Comparison of ENCODE assay signal across 8 cellular contexts in genomic region chr6:30130887-30131862, GRCh38. TPM values are rescaled to one million over a fixed set of nuclear protein-coding genes. Genes with fewer than 3 reads are reported as not detected.
DNase-seq lines count a peak whose midpoint lies in the region; ATAC-seq, FAIRE-seq and TF ChIP-seq lines count a peak whose summit lies in the region.

No MANE protein-coding gene starts in this region.

- no peaks in the 10 kb centered on the region for H3K9me1 ChIP-seq in endothelial cell of umbilical vein (replicated peaks; ENCODE audit: control insufficient read depth, extremely low read depth, insufficient read depth, low read length)

- H3K79me2 ChIP-seq in OCI-LY1 (ENCODE audit: insufficient read depth, low read length) (no peaks in the 10 kb centered on the region), endothelial cell of umbilical vein (ENCODE audit: control insufficient read depth, insufficient read depth, low read length) (no peaks in the 10 kb centered on the region)

- H3F3A ChIP-seq in OCI-LY1 (ENCODE audit: insufficient read depth, low read length) = no peaks in the 10 kb centered on the region

- H3K9me2 ChIP-seq in OCI-LY1 (ENCODE audit: low read depth, low read length) = no peaks in the 10 kb centered on the region

- TF ChIP-seq CTCF in GM12872 (IDR thresholded peaks at IDR 0.05; ENCODE audit: insufficient read depth, low read depth, low read length) (peak; percentile 98), OCI-LY1 (IDR thresholded peaks at IDR 0.05; ENCODE audit: low read length) (peak; percentile 100), endothelial cell of umbilical vein (IDR thresholded peaks at IDR 0.05; ENCODE audit: extremely low read depth in 1 of 2, insufficient read depth in 1 of 2, low read depth in 1 of 2, low read length in 2 of 2) (peak; percentile 95), mucosa of descending colon (IDR thresholded peaks at IDR 0.05) (peak; percentile 92)

- H4K20me1 ChIP-seq in OCI-LY1 (ENCODE audit: insufficient read depth, low read length) (no peaks in the 10 kb centered on the region), endothelial cell of umbilical vein (replicated peaks; ENCODE audit: control insufficient read depth, extremely low read depth, insufficient read depth, low read length) (no peaks in the 10 kb centered on the region)

- no peak overlapping the region for H3K4me3 ChIP-seq in OCI-LY1 (ENCODE audit: low read depth, low read length, poor library complexity, severe bottlenecking)
- no peak overlapping the region for H3K4me3 ChIP-seq in endothelial cell of umbilical vein (replicated peaks in 1 of 3; ENCODE audit: insufficient read depth in 1 of 3, low read depth in 1 of 3, low read length in 3 of 3)
- no peak overlapping the region for H3K4me3 ChIP-seq in mucosa of descending colon

- H3K4me1 ChIP-seq in OCI-LY1 (ENCODE audit: insufficient read depth, low read length, severe bottlenecking) = peaks cover 4% of the 10 kb centered on the region
- no peaks in the 10 kb centered on the region for H3K4me1 ChIP-seq in endothelial cell of umbilical vein (ENCODE audit: control insufficient read depth, extremely low read depth, insufficient read depth, low read length)
- peaks cover 17% of the 10 kb centered on the region for H3K4me1 ChIP-seq in mucosa of descending colon (ENCODE audit: low read depth)

- H3K9me3 ChIP-seq in OCI-LY1 (ENCODE audit: low read length) (no peaks in the 10 kb centered on the region), endothelial cell of umbilical vein (replicated peaks; ENCODE audit: control insufficient read depth, insufficient read depth, low read length) (no peaks in the 10 kb centered on the region), mucosa of descending colon (no peaks in the 10 kb centered on the region)

- ATAC-seq in mucosa of descending colon (peak; percentile 86), GM21825 (IDR thresholded peaks at IDR 0.05; ENCODE audit: unreplicated experiment) (no peak)

- dilution Hi-C loops in endothelial cell of umbilical vein (cut with MboI; ENCODE audit: extremely low pct_ligation_motif_present, low sequenced_read_pairs) = no loop called here

- peak; percentile 49 for DNase-seq in HS-5 (ENCODE audit: low read depth)
- peak; percentile 44 for DNase-seq in activated CD8-positive, alpha-beta memory T cell treated with anti-CD3 and anti-CD28 coated beads, Interleukin-2, amount 50 U/mL, for 1 hour (ENCODE audit: extremely low read depth)
- DNase-seq in endothelial cell of umbilical vein (ENCODE audit: low read depth, low spot score) = peak; percentile 57
- DNase-seq in mucosa of descending colon = peak in 1 of 3 donors; percentile 81
- DNase-seq in stimulated activated CD8-positive, alpha-beta memory T cell treated with anti-CD3 and anti-CD28 coated beads, Interleukin-4, amount 100 ng/mL, for 24 hours (ENCODE audit: low read depth) = peak; percentile 39

- POLR2A ChIA-PET in endothelial cell of umbilical vein (lab: Charles Lee) = no interaction called here

- H3K27me3 ChIP-seq in OCI-LY1 (ENCODE audit: insufficient read depth, low read length) = peaks cover 5% of the 10 kb centered on the region; the same call in 1 of the 2 replicates
- peaks cover 49 to 74% of the 10 kb centered on the region in 2 experiments for H3K27me3 ChIP-seq in endothelial cell of umbilical vein (ENCODE audit: control insufficient read depth in 2 of 2, insufficient read depth in 2 of 2, low read length in 2 of 2)

- BruUV-seq in endothelial cell of umbilical vein (replicated peaks; lab: Mats Ljungman, UMichigan) = no TSS peak

- H3K36me3 ChIP-seq in OCI-LY1 (ENCODE audit: insufficient read depth, low read length) (no peaks in the 10 kb centered on the region), endothelial cell of umbilical vein (ENCODE audit: control insufficient read depth in 2 of 2, extremely low read depth in 1 of 2, insufficient read depth in 2 of 2, low read length in 2 of 2) (no peaks in the 10 kb centered on the region), mucosa of descending colon (ENCODE audit: low read depth) (no peaks in the 10 kb centered on the region)

- FAIRE-seq in endothelial cell of umbilical vein (lab: Jason Lieb, UNC) = peak; percentile 95

- no peak overlapping the region for H2AFZ ChIP-seq in OCI-LY1 (ENCODE audit: low read length)
- H2AFZ ChIP-seq in endothelial cell of umbilical vein (ENCODE audit: low read depth, low read length) = no peak overlapping the region

- no peak for TF ChIP-seq POLR2A in endothelial cell of umbilical vein (IDR thresholded peaks at IDR 0.05; ENCODE audit: low read depth, low read length)

- H3K4me2 ChIP-seq in OCI-LY1 (ENCODE audit: low read length) (no peak overlapping the region), endothelial cell of umbilical vein (ENCODE audit: insufficient read depth, low read length) (no peak overlapping the region)

- H3K27ac ChIP-seq in OCI-LY1 (ENCODE audit: low read depth, low read length, poor library complexity, severe bottlenecking) = no peak overlapping the region
- no peak overlapping the region for H3K27ac ChIP-seq in endothelial cell of umbilical vein (ENCODE audit: insufficient read depth, low read depth, low read length)

- no peak overlapping the region for H3K9ac ChIP-seq in OCI-LY1 (ENCODE audit: low read length)
- no peak overlapping the region for H3K9ac ChIP-seq in endothelial cell of umbilical vein (replicated peaks; ENCODE audit: extremely low read depth, insufficient read depth, low read length)

- intact Hi-C loops in endothelial cell of umbilical vein (cut with micrococcal nuclease) = loop anchor here (1.0 to 10.0 kb wide), 3 partner anchors 28 to 283 kb away; no protein-coding TSS in a partner anchor
- intact Hi-C loops in mucosa of descending colon (cut with DNase I, micrococcal nuclease) = loop anchor here in 1 of 2 donors (10.0 kb wide), 1 partner anchor 286 kb away; no protein-coding TSS in a partner anchor

- CTCF ChIA-PET in endothelial cell of umbilical vein (lab: Charles Lee) = interaction anchor here (0.6 to 12.2 kb wide), 44 partner anchors 8 to 477 kb away, joined by 3 to 311 read pairs (median 4); partner anchors contain the start of gene POLR1H

TF ChIP-seq in endothelial cell of umbilical vein, 7 proteins besides CTCF, POLR2A, EP300 and RAD21 (continues in another document):
- no peak for TF ChIP-seq MYC (IDR thresholded peaks at IDR 0.05; ENCODE audit: low read depth, low read length)
- no peak for TF ChIP-seq POLR2AphosphoS5 (IDR thresholded peaks at IDR 0.05; ENCODE audit: insufficient read depth, low read depth, low read length)
- TF ChIP-seq FOS (IDR thresholded peaks at IDR 0.05; ENCODE audit: borderline replicate concordance, insufficient read depth, low read length) = no peak

RNA-seq across cellular contexts. Expression of gene TRIM40, which starts 4.8 kb away (rescaled TPM):
- total RNA-seq in endothelial cell of umbilical vein (not detected in 2 replicates), mucosa of descending colon (10 to 100 TPM; 19.8 to 37.3 (median 33.4) TPM)
- not detected in 2 replicates for polyA plus RNA-seq in endothelial cell of umbilical vein
- not detected in 2 replicates for polyA plus RNA-seq in endothelial cell of umbilical vein (2011; cell fraction: cytosol; rRNA removed)
- not detected in 2 replicates for polyA plus RNA-seq in endothelial cell of umbilical vein (2011; cell fraction: nucleus; rRNA removed)
- not detected in 2 replicates for polyA plus RNA-seq in endothelial cell of umbilical vein (2012)
- polyA minus RNA-seq in endothelial cell of umbilical vein = not detected in 2 replicates
- not detected for polyA minus RNA-seq in endothelial cell of umbilical vein (2011; cell fraction: cytosol; rRNA and poly(A)+ RNA removed)
- not detected in 2 replicates for polyA minus RNA-seq in endothelial cell of umbilical vein (2011; cell fraction: nucleus; rRNA and poly(A)+ RNA removed)

RNA-seq across cellular contexts. Expression of gene TRIM31, which starts 18.3 kb away (rescaled TPM):
- total RNA-seq in endothelial cell of umbilical vein (not detected in 2 replicates), mucosa of descending colon (100 to 1,000 TPM; 121 to 202 (median 182) TPM)
- not detected in 2 replicates for polyA plus RNA-seq in endothelial cell of umbilical vein
- polyA plus RNA-seq in endothelial cell of umbilical vein (2011; cell fraction: cytosol; rRNA removed) = not detected in 2 replicates
- not detected in 2 replicates for polyA plus RNA-seq in endothelial cell of umbilical vein (2011; cell fraction: nucleus; rRNA removed)
- not detected in 2 replicates for polyA plus RNA-seq in endothelial cell of umbilical vein (2012)
- not detected in 2 replicates for polyA minus RNA-seq in endothelial cell of umbilical vein
- not detected for polyA minus RNA-seq in endothelial cell of umbilical vein (2011; cell fraction: cytosol; rRNA and poly(A)+ RNA removed)
- polyA minus RNA-seq in endothelial cell of umbilical vein (2011; cell fraction: nucleus; rRNA and poly(A)+ RNA removed) = not detected in 2 replicates

RNA-seq across cellular contexts. Expression of gene TRIM10, which starts 29.8 kb away (rescaled TPM):
- total RNA-seq in endothelial cell of umbilical vein (not detected in 2 replicates), mucosa of descending colon (1 to 10 TPM; 3.9 to 7.8 (median 5.3) TPM)
- polyA plus RNA-seq in endothelial cell of umbilical vein = not detected in 2 replicates
- not detected in 2 replicates for polyA plus RNA-seq in endothelial cell of umbilical vein (2011; cell fraction: cytosol; rRNA removed)
- not detected in 2 replicates for polyA plus RNA-seq in endothelial cell of umbilical vein (2011; cell fraction: nucleus; rRNA removed)
- not detected in 2 replicates for polyA plus RNA-seq in endothelial cell of umbilical vein (2012)
- polyA minus RNA-seq in endothelial cell of umbilical vein = not detected in 2 replicates
- polyA minus RNA-seq in endothelial cell of umbilical vein (2011; cell fraction: cytosol; rRNA and poly(A)+ RNA removed) = not detected
- polyA minus RNA-seq in endothelial cell of umbilical vein (2011; cell fraction: nucleus; rRNA and poly(A)+ RNA removed) = not detected in 2 replicates

RNA-seq across cellular contexts. Expression of gene TRIM15, which starts 32.2 kb away (rescaled TPM):
- total RNA-seq in endothelial cell of umbilical vein (not detected in 2 replicates), mucosa of descending colon (10 to 100 TPM; 37.2 to 73.2 (median 51.4) TPM)
- not detected in 2 replicates for polyA plus RNA-seq in endothelial cell of umbilical vein
- polyA plus RNA-seq in endothelial cell of umbilical vein (2011; cell fraction: cytosol; rRNA removed) = not detected in 2 replicates
- polyA plus RNA-seq in endothelial cell of umbilical vein (2011; cell fraction: nucleus; rRNA removed) = not detected in 2 replicates
- not detected in 2 replicates for polyA plus RNA-seq in endothelial cell of umbilical vein (2012)
- polyA minus RNA-seq in endothelial cell of umbilical vein = not detected in 2 replicates
- not detected for polyA minus RNA-seq in endothelial cell of umbilical vein (2011; cell fraction: cytosol; rRNA and poly(A)+ RNA removed)
- polyA minus RNA-seq in endothelial cell of umbilical vein (2011; cell fraction: nucleus; rRNA and poly(A)+ RNA removed) = not detected in 2 replicates

RNA-seq across cellular contexts. Expression of gene RNF39, which starts 55.6 kb away (rescaled TPM):
- not detected in 2 replicates for total RNA-seq in endothelial cell of umbilical vein
- polyA plus RNA-seq in endothelial cell of umbilical vein = not detected in 2 replicates
- polyA plus RNA-seq in endothelial cell of umbilical vein (2011; cell fraction: cytosol; rRNA removed) = not detected in 2 replicates
- not detected in 2 replicates for polyA plus RNA-seq in endothelial cell of umbilical vein (2011; cell fraction: nucleus; rRNA removed)
- polyA plus RNA-seq in endothelial cell of umbilical vein (2012) = 0.36 and 0.48 TPM in 2 replicates
- not detected in 2 replicates for polyA minus RNA-seq in endothelial cell of umbilical vein
- polyA minus RNA-seq in endothelial cell of umbilical vein (2011; cell fraction: cytosol; rRNA and poly(A)+ RNA removed) = not detected
- not detected in 2 replicates for polyA minus RNA-seq in endothelial cell of umbilical vein (2011; cell fraction: nucleus; rRNA and poly(A)+ RNA removed)
- total RNA-seq in mucosa of descending colon = 1 to 10 TPM in 1 of 3 donors, under 1 TPM in 1, not detected in 1; 0.87 to 2.5 TPM

Comparison
In these comparisons a context has a peak if more than half of its experiments do, and no peak if none do; other contexts are left out.
1. RNA of gene TRIM40, which starts 4.8 kb away (total RNA-seq): 19.8 to 37.3 TPM in mucosa of descending colon; not detected in endothelial cell of umbilical vein; every median in the first group is over 10 times any median in the second.
2. RNA of gene TRIM31, which starts 18.3 kb away (total RNA-seq): 121 to 202 TPM in mucosa of descending colon; not detected in endothelial cell of umbilical vein; every median in the first group is over 100 times any median in the second.
3. Peak in every context shown above with its lines, with median percentiles within 50 percentile points of each other: CTCF ChIP-seq.